16 cellular contexts compared by ENCODE assay signal in genomic region chr3:95184038-95184437, GRCh38.
DNase-seq lines count a peak whose midpoint lies in the region; ATAC-seq and TF ChIP-seq lines count a peak whose summit lies in the region.
"Had no signal": no experiment of that assay in that cellular context is flagged by ENCODE, and none has a peak within 500 bp of the region (broad histone marks: within the 10 kb centered on the region; RNA-seq: fewer than 3 reads in every experiment).

No MANE protein-coding gene starts in this region.

- no peak overlapping the region for H2BK15ac ChIP-seq in mesendoderm (replicated peaks; ENCODE audit: low read depth)

- no peak overlapping the region for H3K4me3 ChIP-seq in mesendoderm (ENCODE audit: low read length)
- no peak overlapping the region for H3K4me3 ChIP-seq in upper lobe of left lung
- H3K4me3 ChIP-seq: BLaER1, GM23248 had no signal

- no peak overlapping the region for H4K8ac ChIP-seq in mesendoderm (ENCODE audit: low read depth, low read length)

- TF ChIP-seq CTCF in upper lobe of left lung (IDR thresholded peaks at IDR 0.05), result no peak

- no peak overlapping the region for H2AK5ac ChIP-seq in mesendoderm (ENCODE audit: low read length)

- H3K27me3 ChIP-seq in mesendoderm (ENCODE audit: insufficient read depth, low read length, poor library complexity) (no peaks in the 10 kb centered on the region), upper lobe of left lung (no peaks in the 10 kb centered on the region)
- H3K27me3 ChIP-seq: BLaER1 had no signal

- H3K18ac ChIP-seq in mesendoderm (ENCODE audit: low read length), result no peak overlapping the region

- H3K4me2 ChIP-seq in mesendoderm (ENCODE audit: low read length), result no peak overlapping the region
- H3K4me2 ChIP-seq: BLaER1 had no signal

- H3K9me3 ChIP-seq in upper lobe of left lung, result no peaks in the 10 kb centered on the region
- H3K9me3 ChIP-seq: BLaER1 had no signal

- no CpG with 5 or more reads among the region's 6 CpGs for WGBS in mesendoderm (ENCODE audit: extremely low coverage, insufficient coverage, low lambda C conversion rate)
- 85 to 87% methylated on average over 3 to 6 of the region's 6 CpGs for WGBS in upper lobe of left lung, 2 donors

- no peak overlapping the region for H3K23ac ChIP-seq in mesendoderm (ENCODE audit: low read length)

- no peak for TF ChIP-seq EP300 in upper lobe of left lung (IDR thresholded peaks at IDR 0.05)

- DNase-seq in ELF-1 (ENCODE audit: low read depth, low spot score) (peak; percentile 37), SK-MEL-5 (ENCODE audit: low read depth, low spot score) (peak; percentile 58), islet precursor cell (peak; percentile 67), mesendoderm (peak; percentile 5), upper lobe of left lung (no peak), NCI-H446 treated with DMSO at 0.1 percent for 48 hours (lab: John Stamatoyannopoulos, UW) (no peak), NK-92 (lab: John Stamatoyannopoulos, UW; ENCODE audit: unreplicated experiment) (no peak)
- no peak for DNase-seq in activated CD4-positive, alpha-beta T cell treated with anti-CD3 and anti-CD28 coated beads for 1 hour
- DNase-seq: 8988T; Calu3; CD8-positive, alpha-beta T cell; DND-41; EL; GM23248; HCEC 1CT had no signal

- H3K56ac ChIP-seq in mesendoderm (ENCODE audit: low read length), result no peak overlapping the region

- ATAC-seq in upper lobe of left lung (ENCODE audit: low FRiP score in 2 of 2), result no peak
- ATAC-seq: CD8-positive, alpha-beta T cell had no signal

- in situ Hi-C loops in SK-MEL-5 (cut with HindIII; ENCODE audit: low pct_unique_long_range_greater_than_20kb, low sequenced_read_pairs), result no loop called here

- H3K9ac ChIP-seq in mesendoderm (ENCODE audit: low read length), result no peak overlapping the region
- H3K9ac ChIP-seq: BLaER1, GM23248 had no signal

- no peak for TF ChIP-seq POLR2A in upper lobe of left lung (IDR thresholded peaks at IDR 0.05)

- no peaks in the 10 kb centered on the region for H3K79me2 ChIP-seq in mesendoderm (ENCODE audit: control insufficient read depth, insufficient read depth, low read length)

- H4K5ac ChIP-seq in mesendoderm (ENCODE audit: low read length), result no peak overlapping the region

- no peak overlapping the region for H2BK5ac ChIP-seq in mesendoderm (ENCODE audit: low read length)

- no peak overlapping the region for H3K4ac ChIP-seq in mesendoderm (ENCODE audit: low read depth, low read length)

- no peaks in the 10 kb centered on the region for H3K79me1 ChIP-seq in mesendoderm (ENCODE audit: low read length)

- no peak overlapping the region for H2BK120ac ChIP-seq in mesendoderm (ENCODE audit: low read depth, low read length)

- H3K4me1 ChIP-seq in mesendoderm (ENCODE audit: control insufficient read depth, low read depth, low read length) (no peaks in the 10 kb centered on the region), upper lobe of left lung (no peaks in the 10 kb centered on the region)
- H3K4me1 ChIP-seq: BLaER1 had no signal

- H3K27ac ChIP-seq in mesendoderm (ENCODE audit: low read depth, low read length), result no peak overlapping the region
- no peak overlapping the region for H3K27ac ChIP-seq in upper lobe of left lung
- H3K27ac ChIP-seq: BLaER1, GM23248 had no signal

- H3K36me3 ChIP-seq in mesendoderm (ENCODE audit: control insufficient read depth, insufficient read depth, low read length) (no peaks in the 10 kb centered on the region), upper lobe of left lung (no peaks in the 10 kb centered on the region)
- H3K36me3 ChIP-seq: BLaER1 had no signal

Comparison
In these comparisons a context has a peak if more than half of its experiments do, and no peak if none do; other contexts are left out.
1. DNase-seq: peak in ELF-1 (single experiment), SK-MEL-5 (single experiment), islet precursor cell (single experiment) and mesendoderm (single experiment); none in activated CD4-positive, alpha-beta T cell treated with anti-CD3 and anti-CD28 coated beads for 1 hour (single experiment), upper lobe of left lung (0 of 2), NCI-H446 treated with DMSO at 0.1 percent for 48 hours (single experiment) and NK-92 (single experiment).